ENCODE assay signal across 16 cellular contexts in genomic region chr6:146875927-146876270, GRCh38.
DNase-seq lines count a peak whose midpoint lies in the region; ATAC-seq and TF ChIP-seq lines count a peak whose summit lies in the region.
"Had no signal": no experiment of that assay in that cellular context is flagged by ENCODE, and none has a peak within 500 bp of the region (broad histone marks: within the 10 kb centered on the region; RNA-seq: fewer than 3 reads in every experiment).

No MANE protein-coding gene starts in this region.

- peak overlapping the region; percentile 38 for H3K27ac ChIP-seq in CD8-positive, alpha-beta memory T cell (ENCODE audit: low read depth, low read length)
- H3K27ac ChIP-seq in mesendoderm (ENCODE audit: low read depth, low read length) (peak overlapping the region; percentile 26), PC-9 (no peak overlapping the region)
- H3K27ac ChIP-seq: RWPE1 had no signal

- H3K9me3 ChIP-seq in CD8-positive, alpha-beta memory T cell (ENCODE audit: low read length): no peaks in the 10 kb centered on the region
- no peaks in the 10 kb centered on the region for H3K9me3 ChIP-seq in PC-9 (ENCODE audit: insufficient read depth, low read depth)
- H3K9me3 ChIP-seq: MG63 had no signal

- BruUV-seq in PC-9 (replicated peaks; lab: Mats Ljungman, UMichigan): no TSS peak

- no peak overlapping the region for H3K27ac Mint-ChIP-seq in CD8-positive, alpha-beta memory T cell
- H3K27ac Mint-ChIP-seq in progenitor cell of endocrine pancreas: peak overlapping the region; percentile 85
- H3K27ac Mint-ChIP-seq: CD4-positive, alpha-beta memory T cell had no signal

- H3K4me1 ChIP-seq in CD8-positive, alpha-beta memory T cell (ENCODE audit: insufficient read depth, low read length): no peaks in the 10 kb centered on the region
- H3K4me1 ChIP-seq in mesendoderm (ENCODE audit: control insufficient read depth, low read depth, low read length): peaks cover 2% of the 10 kb centered on the region
- peaks cover 21% of the 10 kb centered on the region for H3K4me1 ChIP-seq in PC-9 (replicated peaks; ENCODE audit: insufficient read depth)

- H3K4me3 Mint-ChIP-seq in CD8-positive, alpha-beta memory T cell: no peak overlapping the region
- H3K4me3 Mint-ChIP-seq in progenitor cell of endocrine pancreas (ENCODE audit: low read depth): no peak overlapping the region
- H3K4me3 Mint-ChIP-seq: CD4-positive, alpha-beta memory T cell had no signal

- no peak overlapping the region for H2BK15ac ChIP-seq in mesendoderm (replicated peaks; ENCODE audit: low read depth)

- no peaks in the 10 kb centered on the region for H3K79me1 ChIP-seq in mesendoderm (ENCODE audit: low read length)

- no peak overlapping the region for H2BK5ac ChIP-seq in mesendoderm (ENCODE audit: low read length)

- H3K56ac ChIP-seq in mesendoderm (ENCODE audit: low read length): no peak overlapping the region

- no peaks in the 10 kb centered on the region for H3K9me3 Mint-ChIP-seq in CD8-positive, alpha-beta memory T cell
- H3K9me3 Mint-ChIP-seq in progenitor cell of endocrine pancreas (ENCODE audit: low read depth): no peaks in the 10 kb centered on the region
- H3K9me3 Mint-ChIP-seq: CD4-positive, alpha-beta memory T cell had no signal

- WGBS in mesendoderm (ENCODE audit: extremely low coverage, insufficient coverage, low lambda C conversion rate): no CpG with 5 or more reads among the region's 4 CpGs

- no peak overlapping the region for H2BK120ac ChIP-seq in mesendoderm (ENCODE audit: low read depth, low read length)

- H2AK5ac ChIP-seq in mesendoderm (ENCODE audit: low read length): no peak overlapping the region

- no peaks in the 10 kb centered on the region for H3F3A ChIP-seq in PC-9 (ENCODE audit: insufficient read depth, low read depth)

- no peak overlapping the region for H2AFZ ChIP-seq in PC-9

- H3K9ac ChIP-seq in mesendoderm (ENCODE audit: low read length): no peak overlapping the region

- H4K5ac ChIP-seq in mesendoderm (ENCODE audit: low read length): no peak overlapping the region

- CTCF ChIA-PET in CD8-positive, alpha-beta memory T cell (lab: Charles Lee): no interaction called here
- CTCF ChIA-PET in PC-9 (lab: Charles Lee): no interaction called here

- H3K4me3 ChIP-seq in CD8-positive, alpha-beta memory T cell (ENCODE audit: low read length): no peak overlapping the region
- H3K4me3 ChIP-seq in NB4 (ENCODE audit: low read depth, low read length) (peak overlapping the region; percentile 40), mesendoderm (ENCODE audit: low read length) (no peak overlapping the region), PC-9 (no peak overlapping the region)
- H3K4me3 ChIP-seq: MG63 had no signal

- H3K27me3 ChIP-seq in CD8-positive, alpha-beta memory T cell (ENCODE audit: insufficient read depth, low read length, poor library complexity, severe bottlenecking): no peaks in the 10 kb centered on the region
- H3K27me3 ChIP-seq in mesendoderm (ENCODE audit: insufficient read depth, low read length, poor library complexity) (no peaks in the 10 kb centered on the region), PC-9 (ENCODE audit: insufficient read depth, low read depth) (no peaks in the 10 kb centered on the region)
- H3K27me3 ChIP-seq: MG63 had no signal

- TF ChIP-seq POLR2A in NB4 (IDR thresholded peaks at IDR 0.05; ENCODE audit: extremely low read depth, insufficient read length): no peak

- H4K20me1 ChIP-seq in PC-9 (ENCODE audit: insufficient read depth): no peaks in the 10 kb centered on the region

- intact Hi-C loops in PC-9 (cut with micrococcal nuclease; ENCODE audit: unreplicated experiment): no loop called here

- no peak for ATAC-seq in HG02870 (IDR thresholded peaks at IDR 0.05; ENCODE audit: unreplicated experiment)

- H3K9me2 ChIP-seq in PC-9 (ENCODE audit: insufficient read depth): no peaks in the 10 kb centered on the region; the same call in 1 of the 2 replicates

- no peaks in the 10 kb centered on the region for H3K36me3 ChIP-seq in CD8-positive, alpha-beta memory T cell (ENCODE audit: insufficient read depth, low read length)
- H3K36me3 ChIP-seq in mesendoderm (ENCODE audit: control insufficient read depth, insufficient read depth, low read length): no peaks in the 10 kb centered on the region
- no peaks in the 10 kb centered on the region for H3K36me3 ChIP-seq in PC-9 (ENCODE audit: low read depth)
- H3K36me3 ChIP-seq: MG63 had no signal

- H3K4ac ChIP-seq in mesendoderm (ENCODE audit: low read depth, low read length): peak overlapping the region; percentile 55

- H3K4me2 ChIP-seq in mesendoderm (ENCODE audit: low read length) (no peak overlapping the region), PC-9 (no peak overlapping the region)

- H4K8ac ChIP-seq in mesendoderm (ENCODE audit: low read depth, low read length): peak overlapping the region; percentile 56

- H3K79me2 ChIP-seq in mesendoderm (ENCODE audit: control insufficient read depth, insufficient read depth, low read length) (no peaks in the 10 kb centered on the region), PC-9 (ENCODE audit: low read depth) (no peaks in the 10 kb centered on the region)

- POLR2A ChIA-PET in CD8-positive, alpha-beta memory T cell (lab: Charles Lee): no interaction called here
- POLR2A ChIA-PET in PC-9 (lab: Charles Lee; ENCODE audit: unreplicated experiment): no interaction called here

- H3K23ac ChIP-seq in mesendoderm (ENCODE audit: low read length): no peak overlapping the region

- DNase-seq in CD8-positive, alpha-beta memory T cell: no peak
- no peak for DNase-seq in NB4 (ENCODE audit: low read depth)
- DNase-seq in mesendoderm: peak; percentile 8
- DNase-seq in progenitor cell of endocrine pancreas (ENCODE audit: low spot score, unreplicated experiment): no peak
- no peak for DNase-seq in PC-9
- no peak for DNase-seq in amniotic stem cell (lab: John Stamatoyannopoulos, UW)
- DNase-seq: ACHN; CD4-positive, alpha-beta memory T cell; DMS79 treated with DMSO at 0.1 percent for 48 hours; MG63; NCI-H1092 treated with DMSO at 0.1 percent for 48 hours; NCI-H1694; NCI-H345; NK-92 treated with Interleukin-12 subunit alpha and Interleukin-12 subunit beta, amount 100 ng/mL, for 24 hours had no signal

- TF ChIP-seq CTCF in NB4 (IDR thresholded peaks at IDR 0.05; ENCODE audit: low read depth, low read length) (no peak), progenitor cell of endocrine pancreas (IDR thresholded peaks at IDR 0.05; ENCODE audit: unreplicated experiment) (no peak), PC-9 (conservative IDR thresholded peaks at IDR 0.05) (no peak)

- H3K4me1 Mint-ChIP-seq in CD8-positive, alpha-beta memory T cell: no peaks in the 10 kb centered on the region
- H3K4me1 Mint-ChIP-seq in progenitor cell of endocrine pancreas (ENCODE audit: low read depth): peaks cover 49% of the 10 kb centered on the region
- H3K4me1 Mint-ChIP-seq: CD4-positive, alpha-beta memory T cell had no signal

- H3K36me3 Mint-ChIP-seq in CD8-positive, alpha-beta memory T cell: no peaks in the 10 kb centered on the region
- H3K36me3 Mint-ChIP-seq in progenitor cell of endocrine pancreas (ENCODE audit: insufficient read depth): no peaks in the 10 kb centered on the region
- H3K36me3 Mint-ChIP-seq: CD4-positive, alpha-beta memory T cell had no signal

- peaks cover 1 to 18% of the 10 kb centered on the region in 2 donors for H3K27me3 Mint-ChIP-seq in CD8-positive, alpha-beta memory T cell
- no peaks in the 10 kb centered on the region for H3K27me3 Mint-ChIP-seq in progenitor cell of endocrine pancreas

- H3K18ac ChIP-seq in mesendoderm (ENCODE audit: low read length): peak overlapping the region; percentile 75
